1 cellular context compared by ENCODE assay signal in genomic region chr17:39401412-39402278, GRCh38.
TF ChIP-seq lines count a peak whose summit lies in the region.

FBXL20 (minus strand) TSS chr17:39401626; CDS start chr17:39401402, 224 bp downstream.

TF ChIP-seq in HepG2, 621 proteins besides CTCF, POLR2A, EP300 and RAD21 (continued from another document and continues in another):
- TF ChIP-seq MNT (IDR thresholded peaks at IDR 0.05) (no peak), ZNF546 (CRISPR knock-in tag; conservative IDR thresholded peaks at IDR 0.05) (peak; percentile 50), ZNF550 (CRISPR knock-in tag; IDR thresholded peaks at IDR 0.05; ENCODE audit: borderline replicate concordance) (no peak), MTA1 (CRISPR knock-in tag; IDR thresholded peaks at IDR 0.05; ENCODE audit: borderline replicate concordance) (0 out of 2 replicates have a peak, but pooled peaks have one; percentile 31), YEATS4 (CRISPR knock-in tag; IDR thresholded peaks at IDR 0.05; ENCODE audit: borderline replicate concordance) (peak; percentile 75), ZNF709 (CRISPR knock-in tag; IDR thresholded peaks at IDR 0.05) (peak; percentile 92), ZNF740 (CRISPR knock-in tag; IDR thresholded peaks at IDR 0.05) (no peak), GATAD2A (CRISPR knock-in tag; IDR thresholded peaks at IDR 0.05) (no peak), FLYWCH1 (CRISPR knock-in tag; IDR thresholded peaks at IDR 0.05) (no peak), ETV6 (CRISPR knock-in tag; conservative IDR thresholded peaks at IDR 0.05) (no peak), CERS6 (CRISPR knock-in tag; IDR thresholded peaks at IDR 0.05) (no peak), ZSCAN9 (CRISPR knock-in tag; IDR thresholded peaks at IDR 0.05; ENCODE audit: borderline replicate concordance) (peak; percentile 89), ISX (CRISPR knock-in tag; conservative IDR thresholded peaks at IDR 0.05) (0 out of 2 replicates have a peak, but pooled peaks have one; percentile 43), SRSF1 (optimal IDR thresholded peaks at IDR 0.05; ENCODE audit: low read depth, low read length) (peak; percentile 12), REL (CRISPR knock-in tag; conservative IDR thresholded peaks at IDR 0.05) (no peak), HOXA3 (CRISPR knock-in tag; IDR thresholded peaks at IDR 0.05) (peak; percentile 73), ZSCAN20 (CRISPR knock-in tag; IDR thresholded peaks at IDR 0.05; ENCODE audit: borderline replicate concordance) (peak; percentile 93; the same call in 1 of the 2 replicates), KMT2A (CRISPR knock-in tag; IDR thresholded peaks at IDR 0.05) (peak; percentile 86), KDM5B (CRISPR knock-in tag; IDR thresholded peaks at IDR 0.05; ENCODE audit: borderline replicate concordance) (peak; percentile 79; the same call in 1 of the 2 replicates), ONECUT2 (CRISPR knock-in tag; IDR thresholded peaks at IDR 0.05) (no peak), PHB2 (IDR thresholded peaks at IDR 0.05; ENCODE audit: partially characterized antibody) (no peak), ZNF563 (CRISPR knock-in tag; IDR thresholded peaks at IDR 0.05) (peak; percentile 93; the same call in 1 of the 2 replicates), RFXANK (CRISPR knock-in tag; IDR thresholded peaks at IDR 0.05) (no peak), BRCA1 (CRISPR knock-in tag; IDR thresholded peaks at IDR 0.05) (peak; percentile 53; the same call in 1 of the 2 replicates), FOXA1 (IDR thresholded peaks at IDR 0.05) (no peak), FOXA1 (CRISPR knock-in tag; IDR thresholded peaks at IDR 0.05) (no peak), FOSL2 (CRISPR knock-in tag; IDR thresholded peaks at IDR 0.05) (no peak), HNRNPLL (IDR thresholded peaks at IDR 0.05; ENCODE audit: low read depth, low read length, poor library complexity, severe bottlenecking) (peak; percentile 74), ZNF530 (CRISPR knock-in tag; IDR thresholded peaks at IDR 0.05; ENCODE audit: low read depth) (no peak), NCOR1 (IDR thresholded peaks at IDR 0.05; ENCODE audit: borderline replicate concordance, low read length) (no peak), ZNF510 (CRISPR knock-in tag; IDR thresholded peaks at IDR 0.05; ENCODE audit: low read depth) (peak; percentile 69), ZNF335 (CRISPR knock-in tag; IDR thresholded peaks at IDR 0.05) (0 out of 2 replicates have a peak, but pooled peaks have one; percentile 4), ZBTB7B (CRISPR knock-in tag; IDR thresholded peaks at IDR 0.05) (0 out of 2 replicates have a peak, but pooled peaks have one; percentile 33), MTF2 (CRISPR knock-in tag; IDR thresholded peaks at IDR 0.05; ENCODE audit: borderline replicate concordance) (no peak; the same call in 1 of the 2 replicates), ZNF784 (CRISPR knock-in tag; IDR thresholded peaks at IDR 0.05; ENCODE audit: borderline replicate concordance) (peak; percentile 49; the same call in 1 of the 2 replicates), ZNF101 (CRISPR knock-in tag; IDR thresholded peaks at IDR 0.05; ENCODE audit: borderline replicate concordance, low read depth) (no peak), FOXK2 (IDR thresholded peaks at IDR 0.05) (no peak), TOE1 (CRISPR knock-in tag; IDR thresholded peaks at IDR 0.05) (no peak), ZNF580 (CRISPR knock-in tag; IDR thresholded peaks at IDR 0.05; ENCODE audit: borderline replicate concordance, low read depth) (peak; percentile 36; the same call in 1 of the 2 replicates), PHF20 (CRISPR knock-in tag; IDR thresholded peaks at IDR 0.05) (peak; percentile 53), RNF2 (conservative IDR thresholded peaks at IDR 0.05; ENCODE audit: low read depth) (no peak; the same call in 1 of the 2 replicates), ZNF496 (CRISPR knock-in tag; IDR thresholded peaks at IDR 0.05; ENCODE audit: insufficient replicate concordance) (no peak), ZNF124 (CRISPR knock-in tag; IDR thresholded peaks at IDR 0.05) (no peak; the same call in 1 of the 2 replicates), ZNF549 (CRISPR knock-in tag; IDR thresholded peaks at IDR 0.05) (0 out of 2 replicates have a peak, but pooled peaks have one; percentile 50), ZSCAN22 (CRISPR knock-in tag; IDR thresholded peaks at IDR 0.05) (no peak), ZFP36L2 (CRISPR knock-in tag; IDR thresholded peaks at IDR 0.05) (no peak), ZNF747 (CRISPR knock-in tag; IDR thresholded peaks at IDR 0.05; ENCODE audit: borderline replicate concordance) (0 out of 2 replicates have a peak, but pooled peaks have one; percentile 37), KLF9 (CRISPR knock-in tag; IDR thresholded peaks at IDR 0.05; ENCODE audit: low read depth) (no peak), POGZ (CRISPR knock-in tag; IDR thresholded peaks at IDR 0.05) (0 out of 2 replicates have a peak, but pooled peaks have one; percentile 15), ZNF12 (CRISPR knock-in tag; IDR thresholded peaks at IDR 0.05) (peak; percentile 39; the same call in 1 of the 2 replicates), GTF2F1 (IDR thresholded peaks at IDR 0.05; ENCODE audit: low read length) (no peak), CHD2 (IDR thresholded peaks at IDR 0.05; ENCODE audit: low read depth, low read length) (peak; percentile 88), ZNF30 (CRISPR knock-in tag; IDR thresholded peaks at IDR 0.05) (no peak), E2F5 (CRISPR knock-in tag; conservative IDR thresholded peaks at IDR 0.05) (peak; percentile 39; the same call in 1 of the 2 replicates), ZBTB20 (CRISPR knock-in tag; IDR thresholded peaks at IDR 0.05; ENCODE audit: borderline replicate concordance, low read depth) (no peak), ZNF639 (CRISPR knock-in tag; conservative IDR thresholded peaks at IDR 0.05) (peak; percentile 96), NFKB2 (CRISPR knock-in tag; IDR thresholded peaks at IDR 0.05; ENCODE audit: borderline replicate concordance) (peak; percentile 18; the same call in 1 of the 2 replicates), ZNF567 (CRISPR knock-in tag; IDR thresholded peaks at IDR 0.05; ENCODE audit: borderline replicate concordance) (no peak), SAP130 (CRISPR knock-in tag; IDR thresholded peaks at IDR 0.05; ENCODE audit: low read depth) (peak; percentile 96), CSRNP2 (CRISPR knock-in tag; conservative IDR thresholded peaks at IDR 0.05; ENCODE audit: low read depth) (0 out of 2 replicates have a peak, but pooled peaks have one; percentile 26), LBX2 (CRISPR knock-in tag; IDR thresholded peaks at IDR 0.05; ENCODE audit: borderline replicate concordance) (no peak), GPBP1L1 (CRISPR knock-in tag; IDR thresholded peaks at IDR 0.05) (no peak), PCBP2 (optimal IDR thresholded peaks at IDR 0.05; ENCODE audit: low read depth, low read length, poor library complexity, severe bottlenecking) (no peak), ZNF652 (CRISPR knock-in tag; IDR thresholded peaks at IDR 0.05; ENCODE audit: borderline replicate concordance, low read depth) (no peak), ZNF512 (CRISPR knock-in tag; IDR thresholded peaks at IDR 0.05) (no peak), ADNP (CRISPR knock-in tag; IDR thresholded peaks at IDR 0.05) (no peak)
